25 cellular contexts compared by ENCODE assay signal in the genomic region with DNA sequence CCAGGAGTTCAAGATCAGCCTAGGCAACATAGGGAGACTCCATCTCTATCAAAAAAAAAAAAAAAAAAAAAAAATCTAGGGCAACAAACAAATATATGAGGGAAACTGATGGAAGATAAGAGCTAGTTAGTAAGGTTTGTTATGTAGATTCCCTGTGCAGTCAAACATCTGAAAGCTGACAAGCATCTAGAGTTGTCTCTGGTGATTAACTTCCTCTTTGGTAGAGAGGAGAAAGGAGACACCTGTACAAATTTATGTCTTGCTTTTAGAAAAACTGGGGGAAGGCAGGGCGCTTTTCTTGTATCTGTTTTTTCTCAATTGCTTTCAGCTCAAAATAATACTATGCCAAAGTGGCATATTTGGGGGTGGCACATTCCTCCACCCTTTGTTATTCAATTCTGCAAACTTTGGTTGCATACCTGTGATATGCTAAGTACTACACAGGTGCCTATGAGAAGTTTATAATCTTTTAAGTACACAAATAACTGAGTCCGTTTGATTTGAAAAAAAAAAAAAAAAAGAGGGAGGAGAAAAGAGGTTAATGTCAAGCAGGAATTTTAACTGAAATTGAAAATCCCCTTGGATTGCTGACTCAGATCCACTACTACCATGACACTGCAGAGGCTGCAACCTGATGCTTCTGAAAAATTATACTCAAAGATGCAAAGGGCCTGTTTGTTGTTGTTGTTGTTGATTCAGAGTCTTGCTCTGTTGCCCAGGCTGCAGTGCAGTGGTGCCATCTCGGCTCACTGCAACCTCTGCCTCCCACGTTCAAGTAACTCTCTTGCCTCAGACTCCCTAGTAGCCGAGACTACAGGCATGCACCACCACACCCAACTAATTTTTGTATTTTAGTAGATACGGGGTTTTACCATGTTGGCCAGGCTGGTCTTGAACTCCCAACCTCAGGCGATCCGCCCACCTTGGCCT.
"Had no signal": no experiment of that assay in that cellular context is flagged by ENCODE, and none has a peak within 500 bp of the region (broad histone marks: within the 10 kb centered on the region; RNA-seq: fewer than 3 reads in every experiment).

No MANE protein-coding gene starts in this region.

- H3K36me3 ChIP-seq: esophagus squamous epithelium, neural progenitor cell, suprapubic skin, tibial artery had no signal

- H3K27me3 ChIP-seq: esophagus squamous epithelium, neural progenitor cell, suprapubic skin, tibial artery had no signal

- H3K9me3 ChIP-seq: esophagus squamous epithelium, suprapubic skin, tibial artery had no signal

- H3K9me3 Mint-ChIP-seq: activated T-helper 2 cell treated with anti-CD3 and anti-CD28 coated beads, Interferon-gamma antibody, Interleukin-2, Interleukin-4, amounts not matched to agents 10 μg/mL and 5 μg/mL and 100 μg/mL, durations not matched to agents 14 hours and 24 hours and 36 hours; neural progenitor cell had no signal

- H3K9ac ChIP-seq: neural progenitor cell had no signal

- H3K4me3 ChIP-seq: esophagus squamous epithelium, neural progenitor cell, suprapubic skin, tibial artery had no signal

- H3K4me2 ChIP-seq: neural progenitor cell had no signal

- H3K4me1 Mint-ChIP-seq: activated B cell treated with CpG ODN at 0.5 μM for 24 hours; activated CD4-positive, alpha-beta T cell treated with anti-CD3 and anti-CD28 coated beads for 36 hours; activated CD8-positive, alpha-beta memory T cell treated with anti-CD3 and anti-CD28 coated beads, Interleukin-2, amount 10 ng/mL, durations not matched to agents 7 days and 5 days; central memory CD8-positive, alpha-beta T cell; memory B cell; natural killer cell; neural progenitor cell had no signal

- H3K4me1 ChIP-seq: esophagus squamous epithelium, neural progenitor cell, suprapubic skin, tibial artery had no signal

- H3K27ac Mint-ChIP-seq: activated B cell treated with CpG ODN at 0.5 μM for 24 hours; activated CD4-positive, alpha-beta T cell treated with anti-CD3 and anti-CD28 coated beads for 36 hours; activated CD8-positive, alpha-beta memory T cell treated with anti-CD3 and anti-CD28 coated beads, Interleukin-2, amount 10 ng/mL, durations not matched to agents 7 days and 5 days; activated CD8-positive, alpha-beta T cell treated with anti-CD3 and anti-CD28 coated beads, Interleukin-2, amount 10 ng/mL, durations not matched to agents 7 days and 5 days; activated naive CD4-positive, alpha-beta T cell treated with anti-CD3 and anti-CD28 coated beads, Interleukin-2, amount 50 U/mL, for 72 hours; activated T-helper 2 cell treated with anti-CD3 and anti-CD28 coated beads, Interferon-gamma antibody, Interleukin-2, Interleukin-4, amounts not matched to agents 10 μg/mL and 5 μg/mL and 100 μg/mL, durations not matched to agents 14 hours and 24 hours and 36 hours; memory B cell; natural killer cell; neural progenitor cell had no signal

- H3K36me3 Mint-ChIP-seq: activated CD8-positive, alpha-beta memory T cell treated with anti-CD3 and anti-CD28 coated beads, Interleukin-2, amount 10 ng/mL, durations not matched to agents 7 days and 5 days; activated naive CD4-positive, alpha-beta T cell treated with anti-CD3 and anti-CD28 coated beads, Interleukin-2, amount 50 U/mL, for 72 hours; memory B cell; neural progenitor cell had no signal

- H3K27ac ChIP-seq: epithelial cell of prostate, esophagus squamous epithelium, neural progenitor cell, suprapubic skin, tibial artery had no signal

- ATAC-seq: activated CD4-positive, alpha-beta T cell treated with anti-CD3 and anti-CD28 coated beads for 36 hours; activated CD8-positive, alpha-beta memory T cell treated with anti-CD3 and anti-CD28 coated beads, Interleukin-2, amount 10 ng/mL, durations not matched to agents 7 days and 5 days; activated CD8-positive, alpha-beta T cell treated with anti-CD3 and anti-CD28 coated beads, Interleukin-2, amount 10 ng/mL, durations not matched to agents 7 days and 5 days; activated naive CD4-positive, alpha-beta T cell treated with anti-CD3 and anti-CD28 coated beads, Interleukin-2, amount 50 U/mL, for 72 hours; natural killer cell had no signal

- DNase-seq: activated B cell treated with CpG ODN at 0.5 μM for 24 hours; activated CD4-positive, alpha-beta T cell treated with anti-CD3 and anti-CD28 coated beads for 36 hours; activated CD8-positive, alpha-beta memory T cell treated with anti-CD3 and anti-CD28 coated beads, Interleukin-2, amount 10 ng/mL, durations not matched to agents 7 days and 5 days; activated CD8-positive, alpha-beta T cell treated with anti-CD3 and anti-CD28 coated beads, Interleukin-2, amount 10 ng/mL, durations not matched to agents 7 days and 5 days; activated naive CD4-positive, alpha-beta T cell; activated T-cell treated with anti-CD3 and anti-CD28 coated beads, Interleukin-2, amount 50 U/mL, for 48 hours; anterior cingulate cortex; dermis blood vessel endothelial cell; effector CD4-positive, alpha-beta T cell; esophagus squamous epithelium; foreskin melanocyte; natural killer cell; occipital lobe; posterior cingulate gyrus; right cardiac atrium; stimulated activated naive CD4-positive, alpha-beta T cell; T-helper 2 cell; tibial artery had no signal

- H3K4me3 Mint-ChIP-seq: activated B cell treated with CpG ODN at 0.5 μM for 24 hours; activated CD4-positive, alpha-beta T cell treated with anti-CD3 and anti-CD28 coated beads for 36 hours; activated CD8-positive, alpha-beta memory T cell treated with anti-CD3 and anti-CD28 coated beads, Interleukin-2, amount 10 ng/mL, durations not matched to agents 7 days and 5 days; activated CD8-positive, alpha-beta T cell treated with anti-CD3 and anti-CD28 coated beads, Interleukin-2, amount 10 ng/mL, durations not matched to agents 7 days and 5 days; central memory CD8-positive, alpha-beta T cell; memory B cell; natural killer cell; neural progenitor cell had no signal

- H3K27me3 Mint-ChIP-seq: activated B cell treated with CpG ODN at 0.5 μM for 24 hours; activated CD8-positive, alpha-beta memory T cell treated with anti-CD3 and anti-CD28 coated beads, Interleukin-2, amount 10 ng/mL, durations not matched to agents 7 days and 5 days; central memory CD8-positive, alpha-beta T cell; memory B cell had no signal
